Comparison of ENCODE assay signal across 14 cellular contexts in the genomic region with DNA sequence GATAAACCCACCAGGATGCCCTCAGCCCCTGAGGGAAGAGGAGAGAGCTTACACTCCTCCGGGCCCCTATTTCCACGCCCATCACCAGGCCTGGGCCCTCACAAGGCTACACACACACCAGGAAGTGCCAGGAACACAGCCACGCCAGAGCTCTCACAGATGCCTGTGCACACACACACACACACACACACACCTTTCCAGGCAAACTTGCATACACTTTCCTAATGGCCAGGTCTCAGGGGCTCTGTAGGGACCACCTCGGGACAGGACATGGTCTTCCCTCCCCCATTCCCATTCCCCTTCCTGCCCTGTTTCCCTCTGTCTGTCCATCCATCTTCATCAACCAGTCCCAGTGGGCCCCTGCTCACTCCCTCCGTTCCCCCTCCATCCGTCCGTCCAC. TPM values are rescaled to one million over a fixed set of nuclear protein-coding genes. Genes with fewer than 3 reads are reported as not detected.
DNase-seq lines count a peak whose midpoint lies in the region; ATAC-seq and TF ChIP-seq lines count a peak whose summit lies in the region.
"Had no signal": no experiment of that assay in that cellular context is flagged by ENCODE, and none has a peak within 500 bp of the region (broad histone marks: within the 10 kb centered on the region; RNA-seq: fewer than 3 reads in every experiment).

No MANE protein-coding gene starts in this region.

- peak overlapping the region in 4 of 6 donors; percentile 49 to 59 (median 54) for H3K27ac Mint-ChIP-seq in immature natural killer cell
- peak overlapping the region; percentile 5 for H3K27ac Mint-ChIP-seq in stimulated activated memory B cell treated with anti-CD40 and anti-IgM and Interleukin-4, amounts not matched to agents 10 μg/mL and 1 μg/mL and 100 μg/mL, for 72 hours
- H3K27ac Mint-ChIP-seq: activated T-cell treated with anti-CD3 and anti-CD28 coated beads, Interleukin-2, amount 50 U/mL, for 72 hours had no signal

- no peak for DNase-seq in left ventricle myocardium superior
- DNase-seq in left cardiac atrium = no peak
- no peak for DNase-seq in RWPE1 (ENCODE audit: low spot score)
- DNase-seq in immature natural killer cell = no peak
- DNase-seq in middle frontal gyrus (ENCODE audit: extremely low spot score, low spot score) = no peak
- DNase-seq in HK-2 (ENCODE audit: unreplicated experiment) = no peak
- DNase-seq: activated T-cell treated with anti-CD3 and anti-CD28 coated beads, Interleukin-2, amount 50 U/mL, for 72 hours; BE2C; foreskin keratinocyte; NCI-H2227 treated with DMSO at 0.1 percent for 48 hours; stimulated activated CD4-positive, alpha-beta T cell treated with anti-CD3 and anti-CD28 coated beads, Interleukin-4, amount 100 ng/mL, for 1 hour had no signal

- peak overlapping the region; percentile 72 for H3K27ac ChIP-seq in RWPE1

- POLR2A ChIA-PET in RWPE1 (lab: Yijun Ruan, JAX; ENCODE audit: low non-redundant PET) = interaction anchor here (0.5 kb wide), 1 partner anchor 18 kb away, joined by 4 read pairs; no protein-coding TSS in a partner anchor

- no peaks in the 10 kb centered on the region for H3K36me3 Mint-ChIP-seq in immature natural killer cell
- no peaks in the 10 kb centered on the region for H3K36me3 Mint-ChIP-seq in stimulated activated memory B cell treated with anti-CD40 and anti-IgM and Interleukin-4, amounts not matched to agents 10 μg/mL and 1 μg/mL and 100 μg/mL, for 72 hours

- H3K27me3 Mint-ChIP-seq in immature natural killer cell (ENCODE audit: low read depth in 3 of 3) = peaks cover 10 to 30% (median 19%) of the 10 kb centered on the region in 3 donors
- peaks cover 3% of the 10 kb centered on the region for H3K27me3 Mint-ChIP-seq in stimulated activated memory B cell treated with anti-CD40 and anti-IgM and Interleukin-4, amounts not matched to agents 10 μg/mL and 1 μg/mL and 100 μg/mL, for 72 hours

- no peak for TF ChIP-seq CTCF in RWPE1 (conservative IDR thresholded peaks at IDR 0.05; ENCODE audit: low read depth)

- H3K9me3 Mint-ChIP-seq in immature natural killer cell = no peaks in the 10 kb centered on the region
- H3K9me3 Mint-ChIP-seq in stimulated activated memory B cell treated with anti-CD40 and anti-IgM and Interleukin-4, amounts not matched to agents 10 μg/mL and 1 μg/mL and 100 μg/mL, for 72 hours = no peaks in the 10 kb centered on the region
- H3K9me3 Mint-ChIP-seq: activated T-cell treated with anti-CD3 and anti-CD28 coated beads, Interleukin-2, amount 50 U/mL, for 72 hours had no signal

- CTCF ChIA-PET in RWPE1 (lab: Yijun Ruan, JAX) = no interaction called here

- intact Hi-C loops in left ventricle myocardium superior (cut with micrococcal nuclease) (no loop called here), left cardiac atrium (cut with DNase I) (no loop called here)

- peaks cover 26 to 28% of the 10 kb centered on the region in 2 donors for H3K4me1 Mint-ChIP-seq in immature natural killer cell
- peaks cover 44% of the 10 kb centered on the region for H3K4me1 Mint-ChIP-seq in stimulated activated memory B cell treated with anti-CD40 and anti-IgM and Interleukin-4, amounts not matched to agents 10 μg/mL and 1 μg/mL and 100 μg/mL, for 72 hours

- ATAC-seq in left ventricle myocardium superior (peak; percentile 12), left cardiac atrium (no peak), SK-N-SH treated with all-trans-retinoic acid at 6 μM for 48 hours (no peak)
- no peak for ATAC-seq in stimulated activated memory B cell treated with anti-CD40 and anti-IgM and Interleukin-4, amounts not matched to agents 10 μg/mL and 1 μg/mL and 100 μg/mL, for 72 hours
- ATAC-seq: activated T-cell treated with anti-CD3 and anti-CD28 coated beads, Interleukin-2, amount 50 U/mL, for 72 hours; foreskin keratinocyte; sciatic nerve had no signal

- H3K4me3 Mint-ChIP-seq in immature natural killer cell = no peak overlapping the region
- no peak overlapping the region for H3K4me3 Mint-ChIP-seq in stimulated activated memory B cell treated with anti-CD40 and anti-IgM and Interleukin-4, amounts not matched to agents 10 μg/mL and 1 μg/mL and 100 μg/mL, for 72 hours

TF ChIP-seq in SK-N-SH treated with all-trans-retinoic acid at 6 μM for 48 hours, 23 proteins besides CTCF, POLR2A, EP300 and RAD21 (continues in another document):
- no peak for TF ChIP-seq PPARA (CRISPR knock-in tag; IDR thresholded peaks at IDR 0.05; ENCODE audit: borderline replicate concordance)
- TF ChIP-seq OSR1 (CRISPR knock-in tag; IDR thresholded peaks at IDR 0.05) = no peak
- TF ChIP-seq CSDC2 (CRISPR knock-in tag; IDR thresholded peaks at IDR 0.05) = no peak
- TF ChIP-seq POU6F1 (CRISPR knock-in tag; IDR thresholded peaks at IDR 0.05; ENCODE audit: borderline replicate concordance, low read depth) = no peak
- TF ChIP-seq ZFP30 (CRISPR knock-in tag; IDR thresholded peaks at IDR 0.05) = no peak
- TF ChIP-seq TSHZ2 (CRISPR knock-in tag; IDR thresholded peaks at IDR 0.05) = no peak
- TF ChIP-seq PATZ1 (CRISPR knock-in tag; IDR thresholded peaks at IDR 0.05; ENCODE audit: borderline replicate concordance) = no peak
- TF ChIP-seq, protein P1, sequence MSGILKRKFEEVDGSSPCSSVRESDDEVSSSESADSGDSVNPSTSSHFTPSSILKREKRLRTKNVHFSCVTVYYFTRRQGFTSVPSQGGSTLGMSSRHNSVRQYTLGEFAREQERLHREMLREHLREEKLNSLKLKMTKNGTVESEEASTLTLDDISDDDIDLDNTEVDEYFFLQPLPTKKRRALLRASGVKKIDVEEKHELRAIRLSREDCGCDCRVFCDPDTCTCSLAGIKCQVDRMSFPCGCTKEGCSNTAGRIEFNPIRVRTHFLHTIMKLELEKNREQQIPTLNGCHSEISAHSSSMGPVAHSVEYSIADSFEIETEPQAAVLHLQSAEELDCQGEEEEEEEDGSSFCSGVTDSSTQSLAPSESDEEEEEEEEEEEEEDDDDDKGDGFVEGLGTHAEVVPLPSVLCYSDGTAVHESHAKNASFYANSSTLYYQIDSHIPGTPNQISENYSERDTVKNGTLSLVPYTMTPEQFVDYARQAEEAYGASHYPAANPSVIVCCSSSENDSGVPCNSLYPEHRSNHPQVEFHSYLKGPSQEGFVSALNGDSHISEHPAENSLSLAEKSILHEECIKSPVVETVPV (CRISPR knock-in tag; IDR thresholded peaks at IDR 0.05) = no peak
- no peak for TF ChIP-seq GLIS3 (CRISPR knock-in tag; IDR thresholded peaks at IDR 0.05)

RNA-seq across cellular contexts. Expression of gene EPHA2, which starts 9.7 kb away (rescaled TPM):
- total RNA-seq in left ventricle myocardium superior (7.6 TPM), left cardiac atrium (10 to 100 TPM in 1 of 2 donors, 1 to 10 TPM in 1; 8.1 to 24.1 TPM)
- not detected for polyA plus RNA-seq in immature natural killer cell

RNA-seq across cellular contexts. Expression of gene ARHGEF19, which starts 46.9 kb away (rescaled TPM):
- total RNA-seq in left ventricle myocardium superior (2.0 TPM), left cardiac atrium (1 to 10 TPM; 2.1 to 4.7 TPM)
- polyA plus RNA-seq in immature natural killer cell = 10 to 100 TPM in 2 of 3 donors, 1 to 10 TPM in 1; 6.1 to 14.3 (median 14.0) TPM
